ENCODE assay signal across 8 cellular contexts in the genomic region with DNA sequence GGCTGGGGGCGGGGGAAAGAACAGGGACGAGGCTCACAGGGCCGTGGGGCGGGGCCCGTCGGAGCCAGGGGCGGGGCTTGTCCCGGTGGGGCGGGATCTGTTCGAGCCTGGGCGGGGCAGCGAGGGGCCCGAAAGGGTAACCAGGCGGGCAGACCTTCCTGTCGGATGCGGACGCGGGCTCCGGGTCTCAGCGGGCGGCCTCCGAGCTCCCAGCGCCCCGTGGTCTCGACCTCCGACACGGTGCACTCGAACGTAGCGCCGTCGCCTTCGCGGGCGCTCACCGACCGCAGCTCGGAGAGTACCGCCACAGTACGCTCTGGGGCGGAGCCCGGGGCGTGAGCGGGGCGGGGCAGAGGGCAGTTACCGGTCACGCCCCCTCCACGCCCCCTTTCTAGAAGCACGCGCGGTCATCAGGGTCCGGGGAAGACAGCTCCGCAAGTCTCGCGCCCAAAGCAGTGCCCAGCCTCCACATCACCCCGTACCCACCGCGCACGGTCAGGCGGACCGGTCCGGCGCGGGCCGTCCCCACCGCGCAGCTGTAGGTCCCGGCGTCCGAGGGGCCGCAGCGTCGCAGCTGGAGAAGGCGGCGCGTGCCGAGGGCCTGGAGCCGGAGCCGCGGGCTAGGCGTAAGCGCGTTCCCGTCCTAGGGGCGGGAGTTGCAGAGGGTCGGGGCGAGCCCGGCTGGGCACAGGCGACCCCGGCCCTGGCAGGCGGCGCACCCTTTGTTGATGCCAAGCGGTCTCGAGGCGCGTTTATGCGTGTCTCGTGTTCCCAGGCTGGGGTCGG. TPM values are rescaled to one million over a fixed set of nuclear protein-coding genes. Genes with fewer than 3 reads are reported as not detected.
DNase-seq lines count a peak whose midpoint lies in the region; ATAC-seq, FAIRE-seq and TF ChIP-seq lines count a peak whose summit lies in the region.

No MANE protein-coding gene starts in this region.

- peak; percentile 56 for FAIRE-seq in endothelial cell of umbilical vein (lab: Jason Lieb, UNC)

- H3K9ac ChIP-seq in endothelial cell of umbilical vein (replicated peaks; ENCODE audit: extremely low read depth, insufficient read depth, low read length), result no peak overlapping the region

- peak overlapping the region; percentile 69 for H3K4me3 ChIP-seq in AG10803 (ENCODE audit: low read length)
- H3K4me3 ChIP-seq in endothelial cell of umbilical vein (replicated peaks in 1 of 3; ENCODE audit: insufficient read depth in 1 of 3, low read depth in 1 of 3, low read length in 3 of 3), result peak overlapping the region in 2 of 3 experiments; percentile 13 to 40

- peak overlapping the region; percentile 61 for H3K4me2 ChIP-seq in endothelial cell of umbilical vein (ENCODE audit: insufficient read depth, low read length)

- POLR2A ChIA-PET in endothelial cell of umbilical vein (lab: Charles Lee), result no interaction called here

- H3K4me1 ChIP-seq in endothelial cell of umbilical vein (ENCODE audit: control insufficient read depth, extremely low read depth, insufficient read depth, low read length), result no peaks in the 10 kb centered on the region

- no peaks in the 10 kb centered on the region for H4K20me1 ChIP-seq in endothelial cell of umbilical vein (replicated peaks; ENCODE audit: control insufficient read depth, extremely low read depth, insufficient read depth, low read length)

- peak overlapping the region; percentile 80 for H2AFZ ChIP-seq in endothelial cell of umbilical vein (ENCODE audit: low read depth, low read length)

- no peaks in the 10 kb centered on the region for H3K9me3 ChIP-seq in endothelial cell of umbilical vein (replicated peaks; ENCODE audit: control insufficient read depth, insufficient read depth, low read length)

- peaks cover 19 to 20% of the 10 kb centered on the region in 2 experiments for H3K27me3 ChIP-seq in endothelial cell of umbilical vein (ENCODE audit: control insufficient read depth in 2 of 2, insufficient read depth in 2 of 2, low read length in 2 of 2)

- TF ChIP-seq CTCF in AG10803 (conservative IDR thresholded peaks at IDR 0.05; ENCODE audit: low read length) (no peak), endothelial cell of umbilical vein (IDR thresholded peaks at IDR 0.05; ENCODE audit: extremely low read depth in 1 of 2, insufficient read depth in 1 of 2, low read depth in 1 of 2, low read length in 2 of 2) (no peak)

- no peaks in the 10 kb centered on the region for H3K9me1 ChIP-seq in endothelial cell of umbilical vein (replicated peaks; ENCODE audit: control insufficient read depth, extremely low read depth, insufficient read depth, low read length)

- no TSS peak for BruUV-seq in endothelial cell of umbilical vein (replicated peaks; lab: Mats Ljungman, UMichigan)

- no peak for TF ChIP-seq POLR2A in endothelial cell of umbilical vein (IDR thresholded peaks at IDR 0.05; ENCODE audit: low read depth, low read length)

- CTCF ChIA-PET in endothelial cell of umbilical vein (lab: Charles Lee), result interaction anchor here (0.8 to 1.4 kb wide), 9 partner anchors 8 to 89 kb away, joined by 3 to 9 read pairs (median 5); partner anchors contain the start of genes CHPF, OBSL1 and TMEM198

- DNase-seq in AG10803 (ENCODE audit: low read depth), result peak; percentile 72
- DNase-seq in NCI-H774 (lab: John Stamatoyannopoulos, UW), result peak; percentile 79
- DNase-seq in activated CD8-positive, alpha-beta memory T cell treated with anti-CD3 and anti-CD28 coated beads, Interleukin-2, amount 50 U/mL, for 4 hours, result peak; percentile 78
- peak; percentile 78 for DNase-seq in endothelial cell of umbilical vein (ENCODE audit: low read depth, low spot score)
- peak; percentile 61 for DNase-seq in middle frontal gyrus (ENCODE audit: extremely low spot score, low spot score)
- DNase-seq in stimulated activated CD8-positive, alpha-beta memory T cell treated with anti-CD3 and anti-CD28 coated beads, Interleukin-15, amount 100 ng/mL, for 24 hours (ENCODE audit: low read depth), result peak; percentile 66

- no peaks in the 10 kb centered on the region for H3K36me3 ChIP-seq in endothelial cell of umbilical vein (ENCODE audit: control insufficient read depth in 2 of 2, extremely low read depth in 1 of 2, insufficient read depth in 2 of 2, low read length in 2 of 2)

- peak; percentile 90 for ATAC-seq in GM19043 (IDR thresholded peaks at IDR 0.05; ENCODE audit: low read depth, unreplicated experiment)
- peak; percentile 74 for ATAC-seq in HG03280 (IDR thresholded peaks at IDR 0.05; ENCODE audit: unreplicated experiment)

- no peaks in the 10 kb centered on the region for H3K79me2 ChIP-seq in endothelial cell of umbilical vein (ENCODE audit: control insufficient read depth, insufficient read depth, low read length)

- H3K27ac ChIP-seq in endothelial cell of umbilical vein (ENCODE audit: insufficient read depth, low read depth, low read length), result no peak overlapping the region

- intact Hi-C loops in endothelial cell of umbilical vein (cut with micrococcal nuclease), result no loop called here

- dilution Hi-C loops in endothelial cell of umbilical vein (cut with MboI; ENCODE audit: extremely low pct_ligation_motif_present, low sequenced_read_pairs), result no loop called here

TF ChIP-seq in endothelial cell of umbilical vein, 7 proteins besides CTCF, POLR2A, EP300 and RAD21:
- TF ChIP-seq EZH2 (IDR thresholded peaks at IDR 0.05; ENCODE audit: borderline replicate concordance, low read depth, low read length, severe bottlenecking) (peak; percentile 47), MAX (IDR thresholded peaks at IDR 0.05; ENCODE audit: insufficient read depth, insufficient read length) (no peak), POLR2AphosphoS5 (IDR thresholded peaks at IDR 0.05; ENCODE audit: insufficient read depth, low read depth, low read length) (no peak), JUN (IDR thresholded peaks at IDR 0.05; ENCODE audit: borderline replicate concordance, insufficient read depth, insufficient read length, low read depth) (no peak)

RNA-seq across cellular contexts. Expression of gene TMEM198, which starts 8.7 kb away (rescaled TPM):
- not detected in 2 replicates for total RNA-seq in endothelial cell of umbilical vein
- not detected in 2 replicates for polyA plus RNA-seq in endothelial cell of umbilical vein
- not detected in 2 replicates for polyA plus RNA-seq in endothelial cell of umbilical vein (2011; cell fraction: cytosol; rRNA removed)
- not detected in 2 replicates for polyA plus RNA-seq in endothelial cell of umbilical vein (2011; cell fraction: nucleus; rRNA removed)
- polyA plus RNA-seq in endothelial cell of umbilical vein (2012), result not detected in 2 replicates
- polyA minus RNA-seq in endothelial cell of umbilical vein, result not detected in 2 replicates
- polyA minus RNA-seq in endothelial cell of umbilical vein (2011; cell fraction: cytosol; rRNA and poly(A)+ RNA removed), result 1.2 TPM
- polyA minus RNA-seq in endothelial cell of umbilical vein (2011; cell fraction: nucleus; rRNA and poly(A)+ RNA removed), result not detected in 2 replicates

RNA-seq across cellular contexts. Expression of gene CHPF, which starts 9.0 kb away (rescaled TPM):
- total RNA-seq in endothelial cell of umbilical vein, result 0.24 and 0.30 TPM in 2 replicates
- polyA plus RNA-seq in endothelial cell of umbilical vein, result 0.32 and 0.72 TPM in 2 replicates
- polyA plus RNA-seq in endothelial cell of umbilical vein (2011; cell fraction: cytosol; rRNA removed), result 0.21 and 0.25 TPM in 2 replicates
- 0.10 and 0.16 TPM in 2 replicates for polyA plus RNA-seq in endothelial cell of umbilical vein (2011; cell fraction: nucleus; rRNA removed)
- polyA plus RNA-seq in endothelial cell of umbilical vein (2012), result 0.46 and 2.0 TPM in 2 replicates
- polyA minus RNA-seq in endothelial cell of umbilical vein, result 0.24 and 0.36 TPM in 2 replicates
- polyA minus RNA-seq in endothelial cell of umbilical vein (2011; cell fraction: cytosol; rRNA and poly(A)+ RNA removed), result 27.1 TPM
- polyA minus RNA-seq in endothelial cell of umbilical vein (2011; cell fraction: nucleus; rRNA and poly(A)+ RNA removed), result 0.24 TPM in 1 of 2 replicates, not detected in the other

RNA-seq across cellular contexts. Expression of gene OBSL1, which starts 18.8 kb away (rescaled TPM):
- total RNA-seq in endothelial cell of umbilical vein, result 8.0 and 16.7 TPM in 2 replicates
- polyA plus RNA-seq in endothelial cell of umbilical vein, result 20.4 and 20.7 TPM in 2 replicates
- 11.0 and 16.3 TPM in 2 replicates for polyA plus RNA-seq in endothelial cell of umbilical vein (2011; cell fraction: cytosol; rRNA removed)
- 62.3 and 82.6 TPM in 2 replicates for polyA plus RNA-seq in endothelial cell of umbilical vein (2011; cell fraction: nucleus; rRNA removed)
- polyA plus RNA-seq in endothelial cell of umbilical vein (2012), result 5.8 and 12.1 TPM in 2 replicates
- 16.3 and 22.4 TPM in 2 replicates for polyA minus RNA-seq in endothelial cell of umbilical vein
- polyA minus RNA-seq in endothelial cell of umbilical vein (2011; cell fraction: cytosol; rRNA and poly(A)+ RNA removed), result 21.9 TPM
- polyA minus RNA-seq in endothelial cell of umbilical vein (2011; cell fraction: nucleus; rRNA and poly(A)+ RNA removed), result 9.1 and 23.4 TPM in 2 replicates

RNA-seq across cellular contexts. Expression of gene INHA, which starts 19.5 kb away (rescaled TPM):
- not detected in 2 replicates for total RNA-seq in endothelial cell of umbilical vein
- polyA plus RNA-seq in endothelial cell of umbilical vein, result 0.06 and 0.10 TPM in 2 replicates
- polyA plus RNA-seq in endothelial cell of umbilical vein (2011; cell fraction: cytosol; rRNA removed), result 0.04 TPM in 1 of 2 replicates, not detected in the other
- polyA plus RNA-seq in endothelial cell of umbilical vein (2011; cell fraction: nucleus; rRNA removed), result 0.20 and 0.45 TPM in 2 replicates
- not detected in 2 replicates for polyA plus RNA-seq in endothelial cell of umbilical vein (2012)
- polyA minus RNA-seq in endothelial cell of umbilical vein, result 0.36 TPM in 1 of 2 replicates, not detected in the other
- polyA minus RNA-seq in endothelial cell of umbilical vein (2011; cell fraction: cytosol; rRNA and poly(A)+ RNA removed), result not detected
- not detected in 2 replicates for polyA minus RNA-seq in endothelial cell of umbilical vein (2011; cell fraction: nucleus; rRNA and poly(A)+ RNA removed)

RNA-seq across cellular contexts. Expression of gene ASIC4, which starts 38.3 kb away (rescaled TPM):
- not detected in 2 replicates for total RNA-seq in endothelial cell of umbilical vein
- polyA plus RNA-seq in endothelial cell of umbilical vein, result not detected in 2 replicates
- not detected in 2 replicates for polyA plus RNA-seq in endothelial cell of umbilical vein (2011; cell fraction: cytosol; rRNA removed)
- polyA plus RNA-seq in endothelial cell of umbilical vein (2011; cell fraction: nucleus; rRNA removed), result 0.05 TPM in 1 of 2 replicates, not detected in the other
- polyA plus RNA-seq in endothelial cell of umbilical vein (2012), result not detected in 2 replicates
- 0.08 and 0.83 TPM in 2 replicates for polyA minus RNA-seq in endothelial cell of umbilical vein
- not detected for polyA minus RNA-seq in endothelial cell of umbilical vein (2011; cell fraction: cytosol; rRNA and poly(A)+ RNA removed)
- 0.14 TPM in 1 of 2 replicates, not detected in the other for polyA minus RNA-seq in endothelial cell of umbilical vein (2011; cell fraction: nucleus; rRNA and poly(A)+ RNA removed)
